In the genomic region with DNA sequence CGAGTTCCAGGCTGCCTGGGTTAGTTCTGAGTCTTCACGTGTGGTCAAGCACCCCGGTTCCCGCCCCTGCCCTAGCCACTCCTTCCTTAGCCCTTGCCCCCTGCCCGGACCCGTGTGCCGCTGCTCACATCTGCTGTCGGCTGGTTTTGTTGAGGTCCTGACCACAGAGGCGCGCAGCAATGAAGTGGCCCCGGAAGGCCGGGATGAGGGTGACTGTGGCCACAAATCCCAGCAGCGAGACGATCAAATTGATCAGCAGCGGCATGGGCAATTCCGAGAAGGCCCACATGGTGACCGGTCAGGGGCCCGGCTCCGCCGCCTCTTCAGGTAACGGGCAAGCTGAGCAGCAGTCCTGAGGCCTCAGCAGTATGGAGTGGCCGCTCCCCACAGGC, we compare ENCODE assay signal across 1 cellular context.
TF ChIP-seq lines count a peak whose summit lies in the region.

No MANE protein-coding gene starts in this region.

TF ChIP-seq in HepG2, 621 proteins besides CTCF, POLR2A, EP300 and RAD21 (continued from another document):
- TF ChIP-seq, protein P1, sequence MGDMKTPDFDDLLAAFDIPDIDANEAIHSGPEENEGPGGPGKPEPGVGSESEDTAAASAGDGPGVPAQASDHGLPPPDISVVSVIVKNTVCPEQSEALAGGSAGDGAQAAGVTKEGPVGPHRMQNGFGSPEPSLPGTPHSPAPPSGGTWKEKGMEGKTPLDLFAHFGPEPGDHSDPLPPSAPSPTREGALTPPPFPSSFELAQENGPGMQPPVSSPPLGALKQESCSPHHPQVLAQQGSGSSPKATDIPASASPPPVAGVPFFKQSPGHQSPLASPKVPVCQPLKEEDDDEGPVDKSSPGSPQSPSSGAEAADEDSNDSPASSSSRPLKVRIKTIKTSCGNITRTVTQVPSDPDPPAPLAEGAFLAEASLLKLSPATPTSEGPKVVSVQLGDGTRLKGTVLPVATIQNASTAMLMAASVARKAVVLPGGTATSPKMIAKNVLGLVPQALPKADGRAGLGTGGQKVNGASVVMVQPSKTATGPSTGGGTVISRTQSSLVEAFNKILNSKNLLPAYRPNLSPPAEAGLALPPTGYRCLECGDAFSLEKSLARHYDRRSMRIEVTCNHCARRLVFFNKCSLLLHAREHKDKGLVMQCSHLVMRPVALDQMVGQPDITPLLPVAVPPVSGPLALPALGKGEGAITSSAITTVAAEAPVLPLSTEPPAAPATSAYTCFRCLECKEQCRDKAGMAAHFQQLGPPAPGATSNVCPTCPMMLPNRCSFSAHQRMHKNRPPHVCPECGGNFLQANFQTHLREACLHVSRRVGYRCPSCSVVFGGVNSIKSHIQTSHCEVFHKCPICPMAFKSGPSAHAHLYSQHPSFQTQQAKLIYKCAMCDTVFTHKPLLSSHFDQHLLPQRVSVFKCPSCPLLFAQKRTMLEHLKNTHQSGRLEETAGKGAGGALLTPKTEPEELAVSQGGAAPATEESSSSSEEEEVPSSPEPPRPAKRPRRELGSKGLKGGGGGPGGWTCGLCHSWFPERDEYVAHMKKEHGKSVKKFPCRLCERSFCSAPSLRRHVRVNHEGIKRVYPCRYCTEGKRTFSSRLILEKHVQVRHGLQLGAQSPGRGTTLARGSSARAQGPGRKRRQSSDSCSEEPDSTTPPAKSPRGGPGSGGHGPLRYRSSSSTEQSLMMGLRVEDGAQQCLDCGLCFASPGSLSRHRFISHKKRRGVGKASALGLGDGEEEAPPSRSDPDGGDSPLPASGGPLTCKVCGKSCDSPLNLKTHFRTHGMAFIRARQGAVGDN (CRISPR knock-in tag; IDR thresholded peaks at IDR 0.05) = peak; percentile 82
- TF ChIP-seq, protein P2, sequence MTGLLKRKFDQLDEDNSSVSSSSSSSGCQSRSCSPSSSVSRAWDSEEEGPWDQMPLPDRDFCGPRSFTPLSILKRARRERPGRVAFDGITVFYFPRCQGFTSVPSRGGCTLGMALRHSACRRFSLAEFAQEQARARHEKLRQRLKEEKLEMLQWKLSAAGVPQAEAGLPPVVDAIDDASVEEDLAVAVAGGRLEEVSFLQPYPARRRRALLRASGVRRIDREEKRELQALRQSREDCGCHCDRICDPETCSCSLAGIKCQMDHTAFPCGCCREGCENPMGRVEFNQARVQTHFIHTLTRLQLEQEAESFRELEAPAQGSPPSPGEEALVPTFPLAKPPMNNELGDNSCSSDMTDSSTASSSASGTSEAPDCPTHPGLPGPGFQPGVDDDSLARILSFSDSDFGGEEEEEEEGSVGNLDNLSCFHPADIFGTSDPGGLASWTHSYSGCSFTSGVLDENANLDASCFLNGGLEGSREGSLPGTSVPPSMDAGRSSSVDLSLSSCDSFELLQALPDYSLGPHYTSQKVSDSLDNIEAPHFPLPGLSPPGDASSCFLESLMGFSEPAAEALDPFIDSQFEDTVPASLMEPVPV (CRISPR knock-in tag; IDR thresholded peaks at IDR 0.05) = 0 out of 2 replicates have a peak, but pooled peaks have one; percentile 2
- TF ChIP-seq, protein P3, sequence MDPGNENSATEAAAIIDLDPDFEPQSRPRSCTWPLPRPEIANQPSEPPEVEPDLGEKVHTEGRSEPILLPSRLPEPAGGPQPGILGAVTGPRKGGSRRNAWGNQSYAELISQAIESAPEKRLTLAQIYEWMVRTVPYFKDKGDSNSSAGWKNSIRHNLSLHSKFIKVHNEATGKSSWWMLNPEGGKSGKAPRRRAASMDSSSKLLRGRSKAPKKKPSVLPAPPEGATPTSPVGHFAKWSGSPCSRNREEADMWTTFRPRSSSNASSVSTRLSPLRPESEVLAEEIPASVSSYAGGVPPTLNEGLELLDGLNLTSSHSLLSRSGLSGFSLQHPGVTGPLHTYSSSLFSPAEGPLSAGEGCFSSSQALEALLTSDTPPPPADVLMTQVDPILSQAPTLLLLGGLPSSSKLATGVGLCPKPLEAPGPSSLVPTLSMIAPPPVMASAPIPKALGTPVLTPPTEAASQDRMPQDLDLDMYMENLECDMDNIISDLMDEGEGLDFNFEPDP (CRISPR knock-in tag; conservative IDR thresholded peaks at IDR 0.05) = no peak
- no peak for TF ChIP-seq HMG20A (CRISPR knock-in tag; IDR thresholded peaks at IDR 0.05; ENCODE audit: borderline replicate concordance)
- TF ChIP-seq, protein P4, sequence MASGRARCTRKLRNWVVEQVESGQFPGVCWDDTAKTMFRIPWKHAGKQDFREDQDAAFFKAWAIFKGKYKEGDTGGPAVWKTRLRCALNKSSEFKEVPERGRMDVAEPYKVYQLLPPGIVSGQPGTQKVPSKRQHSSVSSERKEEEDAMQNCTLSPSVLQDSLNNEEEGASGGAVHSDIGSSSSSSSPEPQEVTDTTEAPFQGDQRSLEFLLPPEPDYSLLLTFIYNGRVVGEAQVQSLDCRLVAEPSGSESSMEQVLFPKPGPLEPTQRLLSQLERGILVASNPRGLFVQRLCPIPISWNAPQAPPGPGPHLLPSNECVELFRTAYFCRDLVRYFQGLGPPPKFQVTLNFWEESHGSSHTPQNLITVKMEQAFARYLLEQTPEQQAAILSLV (CRISPR knock-in tag; IDR thresholded peaks at IDR 0.05; ENCODE audit: borderline replicate concordance) = no peak; the same call in 1 of the 2 replicates
- 0 out of 2 replicates have a peak, but pooled peaks have one; percentile 3 for TF ChIP-seq FOXJ3 (CRISPR knock-in tag; IDR thresholded peaks at IDR 0.05; ENCODE audit: borderline replicate concordance)
- TF ChIP-seq, protein P5, sequence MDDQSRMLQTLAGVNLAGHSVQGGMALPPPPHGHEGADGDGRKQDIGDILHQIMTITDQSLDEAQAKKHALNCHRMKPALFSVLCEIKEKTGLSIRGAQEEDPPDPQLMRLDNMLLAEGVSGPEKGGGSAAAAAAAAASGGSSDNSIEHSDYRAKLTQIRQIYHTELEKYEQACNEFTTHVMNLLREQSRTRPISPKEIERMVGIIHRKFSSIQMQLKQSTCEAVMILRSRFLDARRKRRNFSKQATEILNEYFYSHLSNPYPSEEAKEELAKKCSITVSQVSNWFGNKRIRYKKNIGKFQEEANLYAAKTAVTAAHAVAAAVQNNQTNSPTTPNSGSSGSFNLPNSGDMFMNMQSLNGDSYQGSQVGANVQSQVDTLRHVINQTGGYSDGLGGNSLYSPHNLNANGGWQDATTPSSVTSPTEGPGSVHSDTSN (CRISPR knock-in tag; IDR thresholded peaks at IDR 0.05; ENCODE audit: borderline replicate concordance) = 0 out of 2 replicates have a peak, but pooled peaks have one; percentile 53
- TF ChIP-seq RXRA (CRISPR knock-in tag; IDR thresholded peaks at IDR 0.05) = peak; percentile 30; the same call in 1 of the 2 replicates
- 0 out of 2 replicates have a peak, but pooled peaks have one; percentile 37 for TF ChIP-seq CBX5 (CRISPR knock-in tag; IDR thresholded peaks at IDR 0.05; ENCODE audit: borderline replicate concordance)
- 0 out of 2 replicates have a peak, but pooled peaks have one; percentile 60 for TF ChIP-seq ZNF816 (CRISPR knock-in tag; IDR thresholded peaks at IDR 0.05; ENCODE audit: borderline replicate concordance)
- TF ChIP-seq POLR2AphosphoS5 (IDR thresholded peaks at IDR 0.05; ENCODE audit: low read depth, low read length) = peak; percentile 37; the same call in 1 of the 2 replicates
- TF ChIP-seq, protein P6, sequence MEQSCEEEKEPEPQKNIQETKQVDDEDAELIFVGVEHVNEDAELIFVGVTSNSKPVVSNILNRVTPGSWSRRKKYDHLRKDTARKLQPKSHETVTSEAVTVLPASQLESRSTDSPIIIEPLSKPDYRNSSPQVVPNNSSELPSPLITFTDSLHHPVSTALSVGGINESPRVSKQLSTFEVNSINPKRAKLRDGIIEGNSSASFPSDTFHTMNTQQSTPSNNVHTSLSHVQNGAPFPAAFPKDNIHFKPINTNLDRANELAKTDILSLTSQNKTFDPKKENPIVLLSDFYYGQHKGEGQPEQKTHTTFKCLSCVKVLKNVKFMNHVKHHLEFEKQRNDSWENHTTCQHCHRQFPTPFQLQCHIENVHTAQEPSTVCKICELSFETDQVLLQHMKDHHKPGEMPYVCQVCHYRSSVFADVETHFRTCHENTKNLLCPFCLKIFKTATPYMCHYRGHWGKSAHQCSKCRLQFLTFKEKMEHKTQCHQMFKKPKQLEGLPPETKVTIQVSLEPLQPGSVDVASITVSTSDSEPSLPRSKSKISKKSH (CRISPR knock-in tag; IDR thresholded peaks at IDR 0.05; ENCODE audit: borderline replicate concordance) = no peak
- TF ChIP-seq, protein P7, sequence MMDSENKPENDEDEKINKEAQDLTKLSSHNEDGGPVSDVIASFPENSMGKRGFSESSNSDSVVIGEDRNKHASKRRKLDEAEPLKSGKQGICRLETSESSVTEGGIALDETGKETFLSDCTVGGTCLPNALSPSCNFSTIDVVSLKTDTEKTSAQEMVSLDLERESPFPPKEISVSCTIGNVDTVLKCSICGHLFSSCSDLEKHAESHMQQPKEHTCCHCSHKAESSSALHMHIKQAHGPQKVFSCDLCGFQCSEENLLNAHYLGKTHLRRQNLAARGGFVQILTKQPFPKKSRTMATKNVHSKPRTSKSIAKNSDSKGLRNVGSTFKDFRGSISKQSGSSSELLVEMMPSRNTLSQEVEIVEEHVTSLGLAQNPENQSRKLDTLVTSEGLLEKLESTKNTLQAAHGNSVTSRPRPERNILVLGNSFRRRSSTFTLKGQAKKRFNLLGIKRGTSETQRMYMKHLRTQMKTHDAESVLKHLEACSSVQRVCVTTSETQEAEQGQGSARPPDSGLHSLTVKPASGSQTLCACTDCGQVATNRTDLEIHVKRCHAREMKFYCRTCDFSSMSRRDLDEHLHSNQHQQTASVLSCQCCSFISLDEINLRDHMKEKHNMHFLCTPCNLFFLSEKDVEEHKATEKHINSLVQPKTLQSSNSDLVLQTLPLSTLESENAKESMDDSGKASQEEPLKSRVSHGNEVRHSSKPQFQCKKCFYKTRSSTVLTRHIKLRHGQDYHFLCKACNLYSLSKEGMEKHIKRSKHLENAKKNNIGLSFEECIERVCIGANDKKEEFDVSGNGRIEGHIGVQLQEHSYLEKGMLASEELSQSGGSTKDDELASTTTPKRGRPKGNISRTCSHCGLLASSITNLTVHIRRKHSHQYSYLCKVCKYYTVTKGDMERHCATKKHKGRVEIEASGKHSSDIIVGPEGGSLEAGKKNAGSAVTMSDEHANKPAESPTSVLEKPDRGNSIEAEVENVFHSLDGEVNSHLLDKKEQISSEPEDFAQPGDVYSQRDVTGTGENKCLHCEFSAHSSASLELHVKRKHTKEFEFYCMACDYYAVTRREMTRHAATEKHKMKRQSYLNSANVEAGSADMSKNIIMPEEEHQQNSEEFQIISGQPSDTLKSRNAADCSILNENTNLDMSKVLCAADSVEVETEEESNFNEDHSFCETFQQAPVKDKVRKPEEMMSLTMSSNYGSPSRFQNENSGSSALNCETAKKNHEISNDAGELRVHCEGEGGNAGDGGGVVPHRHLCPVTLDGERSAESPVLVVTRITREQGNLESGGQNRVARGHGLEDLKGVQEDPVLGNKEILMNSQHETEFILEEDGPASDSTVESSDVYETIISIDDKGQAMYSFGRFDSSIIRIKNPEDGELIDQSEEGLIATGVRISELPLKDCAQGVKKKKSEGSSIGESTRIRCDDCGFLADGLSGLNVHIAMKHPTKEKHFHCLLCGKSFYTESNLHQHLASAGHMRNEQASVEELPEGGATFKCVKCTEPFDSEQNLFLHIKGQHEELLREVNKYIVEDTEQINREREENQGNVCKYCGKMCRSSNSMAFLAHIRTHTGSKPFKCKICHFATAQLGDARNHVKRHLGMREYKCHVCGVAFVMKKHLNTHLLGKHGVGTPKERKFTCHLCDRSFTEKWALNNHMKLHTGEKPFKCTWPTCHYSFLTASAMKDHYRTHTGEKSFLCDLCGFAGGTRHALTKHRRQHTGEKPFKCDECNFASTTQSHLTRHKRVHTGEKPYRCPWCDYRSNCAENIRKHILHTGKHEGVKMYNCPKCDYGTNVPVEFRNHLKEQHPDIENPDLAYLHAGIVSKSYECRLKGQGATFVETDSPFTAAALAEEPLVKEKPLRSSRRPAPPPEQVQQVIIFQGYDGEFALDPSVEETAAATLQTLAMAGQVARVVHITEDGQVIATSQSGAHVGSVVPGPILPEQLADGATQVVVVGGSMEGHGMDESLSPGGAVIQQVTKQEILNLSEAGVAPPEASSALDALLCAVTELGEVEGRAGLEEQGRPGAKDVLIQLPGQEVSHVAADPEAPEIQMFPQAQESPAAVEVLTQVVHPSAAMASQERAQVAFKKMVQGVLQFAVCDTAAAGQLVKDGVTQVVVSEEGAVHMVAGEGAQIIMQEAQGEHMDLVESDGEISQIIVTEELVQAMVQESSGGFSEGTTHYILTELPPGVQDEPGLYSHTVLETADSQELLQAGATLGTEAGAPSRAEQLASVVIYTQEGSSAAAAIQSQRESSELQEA (CRISPR knock-in tag; IDR thresholded peaks at IDR 0.05; ENCODE audit: not compliant biosample characterization) = peak; percentile 48
- TF ChIP-seq ZNF510 (CRISPR knock-in tag; IDR thresholded peaks at IDR 0.05; ENCODE audit: low read depth) = peak; percentile 58; the same call in 1 of the 2 replicates
- TF ChIP-seq AGO2 (optimal IDR thresholded peaks at IDR 0.05; ENCODE audit: low read depth, low read length) = peak; percentile 40
- 0 out of 2 replicates have a peak, but pooled peaks have one; percentile 11 for TF ChIP-seq KDM4B (CRISPR knock-in tag; IDR thresholded peaks at IDR 0.05)
- TF ChIP-seq NFKB2 (CRISPR knock-in tag; IDR thresholded peaks at IDR 0.05; ENCODE audit: borderline replicate concordance) = peak; percentile 60; the same call in 1 of the 2 replicates
- no peak for TF ChIP-seq ESRRA (CRISPR knock-in tag; IDR thresholded peaks at IDR 0.05; ENCODE audit: low read depth)
- TF ChIP-seq ZNF282 (IDR thresholded peaks at IDR 0.05; ENCODE audit: partially characterized antibody) = no peak
- 0 out of 2 replicates have a peak, but pooled peaks have one; percentile 47 for TF ChIP-seq SRY (CRISPR knock-in tag; IDR thresholded peaks at IDR 0.05)
- 0 out of 2 replicates have a peak, but pooled peaks have one; percentile 14 for TF ChIP-seq ZFP90 (CRISPR knock-in tag; IDR thresholded peaks at IDR 0.05; ENCODE audit: borderline replicate concordance)
- peak; percentile 35; the same call in 1 of the 2 replicates for TF ChIP-seq ZNF225 (CRISPR knock-in tag; IDR thresholded peaks at IDR 0.05)
- TF ChIP-seq NCOR1 (IDR thresholded peaks at IDR 0.05; ENCODE audit: borderline replicate concordance, low read length) = no peak
- TF ChIP-seq, protein P8, sequence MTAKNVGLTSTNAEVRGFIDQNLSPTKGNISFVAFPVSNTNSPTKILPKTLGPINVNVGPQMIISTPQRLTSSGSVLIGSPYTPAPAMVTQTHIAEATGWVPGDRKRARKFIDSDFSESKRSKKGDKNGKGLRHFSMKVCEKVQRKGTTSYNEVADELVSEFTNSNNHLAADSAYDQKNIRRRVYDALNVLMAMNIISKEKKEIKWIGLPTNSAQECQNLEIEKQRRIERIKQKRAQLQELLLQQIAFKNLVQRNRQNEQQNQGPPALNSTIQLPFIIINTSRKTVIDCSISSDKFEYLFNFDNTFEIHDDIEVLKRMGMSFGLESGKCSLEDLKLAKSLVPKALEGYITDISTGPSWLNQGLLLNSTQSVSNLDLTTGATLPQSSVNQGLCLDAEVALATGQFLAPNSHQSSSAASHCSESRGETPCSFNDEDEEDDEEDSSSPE (CRISPR knock-in tag; IDR thresholded peaks at IDR 0.05) = peak; percentile 9; the same call in 1 of the 2 replicates
- TF ChIP-seq U2AF1 (optimal IDR thresholded peaks at IDR 0.05; ENCODE audit: low read depth, low read length) = peak; percentile 20
- peak; percentile 60 for TF ChIP-seq ZFX (CRISPR knock-in tag; IDR thresholded peaks at IDR 0.05; ENCODE audit: low read depth)
